Comparison of ENCODE assay signal across 12 cellular contexts in the genomic region with DNA sequence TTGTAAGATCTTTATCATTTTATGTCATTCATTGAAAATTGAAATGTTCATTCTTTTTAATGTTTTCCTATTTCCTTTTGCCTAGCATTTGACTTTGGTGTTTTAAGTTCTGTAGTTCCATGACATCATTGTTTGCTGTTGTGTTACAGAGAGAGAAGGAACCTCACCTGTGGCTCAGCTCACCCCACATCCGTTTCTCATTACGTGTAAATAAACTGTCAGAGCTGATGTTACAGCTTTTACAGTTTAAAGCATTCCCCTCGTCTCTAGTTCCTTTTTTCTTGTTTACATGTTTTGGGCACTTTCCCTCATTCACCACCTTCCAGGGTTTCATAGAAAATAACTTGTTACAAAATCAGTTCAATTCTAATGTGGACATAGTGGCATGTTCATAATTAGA.
DNase-seq lines count a peak whose midpoint lies in the region; ATAC-seq and TF ChIP-seq lines count a peak whose summit lies in the region.
"Had no signal": no experiment of that assay in that cellular context is flagged by ENCODE, and none has a peak within 500 bp of the region (broad histone marks: within the 10 kb centered on the region; RNA-seq: fewer than 3 reads in every experiment).

No MANE protein-coding gene starts in this region.

- no TSS peak for BruUV-seq in MCF 10A (replicated peaks; lab: Mats Ljungman, UMichigan)

- no peak for TF ChIP-seq POLR2A in upper lobe of left lung (IDR thresholded peaks at IDR 0.05)

- H3K4me3 ChIP-seq in WERI-Rb-1 (ENCODE audit: low read depth, low read length): no peak overlapping the region
- H3K4me3 ChIP-seq in upper lobe of left lung: no peak overlapping the region
- H3K4me3 ChIP-seq: esophagus muscularis mucosa, smooth muscle cell had no signal

- no peaks in the 10 kb centered on the region for H3K27me3 ChIP-seq in WERI-Rb-1 (ENCODE audit: insufficient read depth, low read depth, severe bottlenecking)
- no peaks in the 10 kb centered on the region for H3K27me3 ChIP-seq in upper lobe of left lung
- H3K27me3 ChIP-seq: esophagus muscularis mucosa had no signal

- peaks cover 11 to 12% (median 12%) of the 10 kb centered on the region in 4 donors for H3K4me1 ChIP-seq in upper lobe of left lung

- H3K36me3 ChIP-seq in WERI-Rb-1: peaks cover 19% of the 10 kb centered on the region
- peaks cover 0 to 29% (median 7%) of the 10 kb centered on the region in 4 donors for H3K36me3 ChIP-seq in upper lobe of left lung

- TF ChIP-seq EP300 in upper lobe of left lung (IDR thresholded peaks at IDR 0.05): no peak

- DNase-seq in central memory CD4-positive, alpha-beta T cell: peak; percentile 41
- DNase-seq in WERI-Rb-1 (no peak), upper lobe of left lung (no peak), MCF 10A (ENCODE audit: unreplicated experiment) (no peak), activated gamma-delta T cell (lab: John Stamatoyannopoulos, UW) (no peak)
- DNase-seq: NCI-H2171 had no signal

- CTCF ChIA-PET in MCF 10A (lab: Yijun Ruan, JAX): no interaction called here

- no peaks in the 10 kb centered on the region for H3K4me1 Mint-ChIP-seq in MCF 10A (ENCODE audit: insufficient read depth, unreplicated experiment)

- 61% methylated on average over 3 of the region's 3 CpGs for WGBS in upper lobe of left lung, 2 donors

- H3K27ac ChIP-seq in WERI-Rb-1 (no peak overlapping the region), upper lobe of left lung (no peak overlapping the region)
- H3K27ac ChIP-seq: esophagus muscularis mucosa had no signal

- H3K9me3 ChIP-seq in WERI-Rb-1 (ENCODE audit: severe bottlenecking) (no peaks in the 10 kb centered on the region), upper lobe of left lung (no peaks in the 10 kb centered on the region)
- H3K9me3 ChIP-seq: esophagus muscularis mucosa had no signal

- TF ChIP-seq CTCF in WERI-Rb-1 (IDR thresholded peaks at IDR 0.05; ENCODE audit: low read depth, low read length): no peak
- no peak for TF ChIP-seq CTCF in upper lobe of left lung (IDR thresholded peaks at IDR 0.05)
- no peak for TF ChIP-seq CTCF in MCF 10A (IDR thresholded peaks at IDR 0.05; ENCODE audit: unreplicated experiment)

- intact Hi-C loops in MCF 10A (cut with micrococcal nuclease): no loop called here

- peak; percentile 82 for ATAC-seq in GM18868 (IDR thresholded peaks at IDR 0.05; ENCODE audit: unreplicated experiment)
- peak; percentile 89 for ATAC-seq in GM21390 (IDR thresholded peaks at IDR 0.05; ENCODE audit: unreplicated experiment)
- peak; percentile 90 for ATAC-seq in HG03139 (IDR thresholded peaks at IDR 0.05; ENCODE audit: unreplicated experiment)
- ATAC-seq in upper lobe of left lung (ENCODE audit: low FRiP score in 2 of 2): no peak

- no peaks in the 10 kb centered on the region for H3K36me3 Mint-ChIP-seq in MCF 10A (ENCODE audit: insufficient read depth, unreplicated experiment)

- no peak overlapping the region for H3K4me3 Mint-ChIP-seq in MCF 10A (ENCODE audit: unreplicated experiment)
- H3K4me3 Mint-ChIP-seq: activated naive CD4-positive, alpha-beta T cell treated with anti-CD3 and anti-CD28 coated beads, Interleukin-2, amount 50 U/mL, for 24 hours had no signal

- H3K27me3 Mint-ChIP-seq in MCF 10A (ENCODE audit: insufficient read depth, unreplicated experiment): no peaks in the 10 kb centered on the region
- H3K27me3 Mint-ChIP-seq: activated naive CD4-positive, alpha-beta T cell treated with anti-CD3 and anti-CD28 coated beads, Interleukin-2, amount 50 U/mL, for 24 hours had no signal

- POLR2A ChIA-PET in MCF 10A (lab: Yijun Ruan, JAX): interaction anchor here (0.7 kb wide), 2 partner anchors 11 to 91 kb away, joined by 3 read pairs; no protein-coding TSS in a partner anchor

- no peaks in the 10 kb centered on the region for H3K9me3 Mint-ChIP-seq in MCF 10A (ENCODE audit: unreplicated experiment)
- H3K9me3 Mint-ChIP-seq: activated naive CD4-positive, alpha-beta T cell treated with anti-CD3 and anti-CD28 coated beads, Interleukin-2, amount 50 U/mL, for 24 hours had no signal

- no peak overlapping the region for H3K27ac Mint-ChIP-seq in MCF 10A (ENCODE audit: low read depth, unreplicated experiment)
- H3K27ac Mint-ChIP-seq: activated naive CD4-positive, alpha-beta T cell treated with anti-CD3 and anti-CD28 coated beads, Interleukin-2, amount 50 U/mL, for 24 hours had no signal

Comparison
In these comparisons a context has a peak if more than half of its experiments do, and no peak if none do; other contexts are left out.
1. ATAC-seq: peak in GM18868 (single experiment), GM21390 (single experiment) and HG03139 (single experiment); none in upper lobe of left lung (0 of 2).